Comparison of ENCODE assay signal across 7 cellular contexts in the genomic region with DNA sequence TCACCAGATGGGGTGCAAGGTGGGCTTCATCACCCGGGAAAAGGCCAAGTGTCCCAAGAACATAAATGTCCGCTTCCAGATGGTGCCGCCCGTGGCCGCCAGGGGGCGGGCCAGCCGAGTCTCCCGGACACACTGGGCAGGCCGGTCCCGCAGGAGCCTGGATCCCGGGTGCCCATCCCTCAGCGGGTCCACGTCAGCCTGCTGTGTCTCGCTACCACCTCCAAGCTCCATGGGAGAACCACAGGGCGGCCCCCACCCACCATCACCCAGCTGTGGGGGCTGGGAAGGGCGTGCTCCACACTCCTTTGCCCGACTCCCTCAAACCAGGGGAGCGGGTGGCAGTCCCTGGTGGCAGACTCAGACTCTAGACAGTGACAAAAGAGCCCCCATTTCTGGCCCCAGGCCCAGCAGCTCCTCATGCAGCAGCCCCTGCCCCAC. TPM values are rescaled to one million over a fixed set of nuclear protein-coding genes. Genes with fewer than 3 reads are reported as not detected.
A peak's percentile ranks its signal among the peaks of the same experiment; 100 is the strongest.
DNase-seq lines count a peak whose midpoint lies in the region; ATAC-seq and TF ChIP-seq lines count a peak whose summit lies in the region.

No MANE protein-coding gene starts in this region.

- ATAC-seq in HG02678 (IDR thresholded peaks at IDR 0.05; ENCODE audit: unreplicated experiment), result no peak

- no peak for DNase-seq in GM12864 (ENCODE audit: low read depth)
- peak; percentile 60 for DNase-seq in NB4 (ENCODE audit: low read depth)
- DNase-seq in activated CD4-positive, alpha-beta T cell treated with anti-CD3 and anti-CD28 coated beads for 24 hours (ENCODE audit: low read depth in 2 of 2), result peak; percentile 43 to 65
- peak; percentile 62 for DNase-seq in cerebellar cortex (ENCODE audit: low spot score)
- DNase-seq in stimulated activated CD4-positive, alpha-beta T cell treated with anti-CD3 and anti-CD28 coated beads, TNF-alpha, amount 100 ng/mL, for 48 hours (ENCODE audit: low read depth in 3 of 3), result peak; percentile 24 to 56 (median 33)

- peaks cover 0 to 3% (median 0%) of the 10 kb centered on the region in 4 donors for H3K27me3 ChIP-seq in liver (ENCODE audit: control insufficient read depth in 4 of 4, insufficient read depth in 4 of 4, low read length in 3 of 4)

- peak; percentile 80 to 86 for TF ChIP-seq RAD21 in liver (IDR thresholded peaks at IDR 0.05)

- no peaks in the 10 kb centered on the region for H3K9me3 ChIP-seq in liver (ENCODE audit: control insufficient read depth in 4 of 4, low read length in 3 of 4)

- H3K4me3 ChIP-seq in GM12864 (ENCODE audit: low read depth, low read length), result no peak overlapping the region
- H3K4me3 ChIP-seq in NB4 (ENCODE audit: low read depth, low read length), result no peak overlapping the region
- no peak overlapping the region for H3K4me3 ChIP-seq in liver (ENCODE audit: low read depth in 1 of 3, low read length in 3 of 3)

- WGBS in liver, result 9% methylated on average over 18 of the region's 18 CpGs

- H3K9ac ChIP-seq in liver (ENCODE audit: low read depth in 1 of 2, low read length in 2 of 2), result no peak overlapping the region

- no peak for TF ChIP-seq POLR2A in NB4 (IDR thresholded peaks at IDR 0.05; ENCODE audit: extremely low read depth, insufficient read length)

- H3K4me1 ChIP-seq in liver (ENCODE audit: control insufficient read depth in 4 of 4, insufficient read depth in 4 of 4, low read length in 3 of 4), result peaks cover 12 to 33% (median 25%) of the 10 kb centered on the region in 4 donors

- peak; percentile 94 for TF ChIP-seq CTCF in GM12864 (IDR thresholded peaks at IDR 0.05; ENCODE audit: low read depth, low read length, missing control alignments)
- TF ChIP-seq CTCF in NB4 (IDR thresholded peaks at IDR 0.05; ENCODE audit: low read depth, low read length), result peak; percentile 80
- peak; percentile 89 for TF ChIP-seq CTCF in liver (IDR thresholded peaks at IDR 0.05; ENCODE audit: low read depth, low read length, missing input control)

- H3K27ac ChIP-seq in liver (ENCODE audit: low read depth in 1 of 2, low read length in 2 of 2), result no peak overlapping the region

- H3K36me3 ChIP-seq in liver (ENCODE audit: control insufficient read depth in 4 of 4, insufficient read depth in 3 of 4, low read depth in 1 of 4, low read length in 3 of 4), result no peaks in the 10 kb centered on the region

TF ChIP-seq in liver, 16 proteins besides CTCF, POLR2A, EP300 and RAD21:
- TF ChIP-seq HNF4G (IDR thresholded peaks at IDR 0.05) (no peak), TAF1 (conservative IDR thresholded peaks at IDR 0.05) (no peak), FOXA2 (IDR thresholded peaks at IDR 0.05) (no peak), NR2F2 (IDR thresholded peaks at IDR 0.05) (no peak), RXRA (IDR thresholded peaks at IDR 0.05) (no peak), EGR1 (IDR thresholded peaks at IDR 0.05; ENCODE audit: low read depth in 2 of 2) (no peak)
- TF ChIP-seq, protein P1, sequence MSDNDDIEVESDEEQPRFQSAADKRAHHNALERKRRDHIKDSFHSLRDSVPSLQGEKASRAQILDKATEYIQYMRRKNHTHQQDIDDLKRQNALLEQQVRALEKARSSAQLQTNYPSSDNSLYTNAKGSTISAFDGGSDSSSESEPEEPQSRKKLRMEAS (IDR thresholded peaks at IDR 0.05), result no peak
- TF ChIP-seq, protein P2, sequence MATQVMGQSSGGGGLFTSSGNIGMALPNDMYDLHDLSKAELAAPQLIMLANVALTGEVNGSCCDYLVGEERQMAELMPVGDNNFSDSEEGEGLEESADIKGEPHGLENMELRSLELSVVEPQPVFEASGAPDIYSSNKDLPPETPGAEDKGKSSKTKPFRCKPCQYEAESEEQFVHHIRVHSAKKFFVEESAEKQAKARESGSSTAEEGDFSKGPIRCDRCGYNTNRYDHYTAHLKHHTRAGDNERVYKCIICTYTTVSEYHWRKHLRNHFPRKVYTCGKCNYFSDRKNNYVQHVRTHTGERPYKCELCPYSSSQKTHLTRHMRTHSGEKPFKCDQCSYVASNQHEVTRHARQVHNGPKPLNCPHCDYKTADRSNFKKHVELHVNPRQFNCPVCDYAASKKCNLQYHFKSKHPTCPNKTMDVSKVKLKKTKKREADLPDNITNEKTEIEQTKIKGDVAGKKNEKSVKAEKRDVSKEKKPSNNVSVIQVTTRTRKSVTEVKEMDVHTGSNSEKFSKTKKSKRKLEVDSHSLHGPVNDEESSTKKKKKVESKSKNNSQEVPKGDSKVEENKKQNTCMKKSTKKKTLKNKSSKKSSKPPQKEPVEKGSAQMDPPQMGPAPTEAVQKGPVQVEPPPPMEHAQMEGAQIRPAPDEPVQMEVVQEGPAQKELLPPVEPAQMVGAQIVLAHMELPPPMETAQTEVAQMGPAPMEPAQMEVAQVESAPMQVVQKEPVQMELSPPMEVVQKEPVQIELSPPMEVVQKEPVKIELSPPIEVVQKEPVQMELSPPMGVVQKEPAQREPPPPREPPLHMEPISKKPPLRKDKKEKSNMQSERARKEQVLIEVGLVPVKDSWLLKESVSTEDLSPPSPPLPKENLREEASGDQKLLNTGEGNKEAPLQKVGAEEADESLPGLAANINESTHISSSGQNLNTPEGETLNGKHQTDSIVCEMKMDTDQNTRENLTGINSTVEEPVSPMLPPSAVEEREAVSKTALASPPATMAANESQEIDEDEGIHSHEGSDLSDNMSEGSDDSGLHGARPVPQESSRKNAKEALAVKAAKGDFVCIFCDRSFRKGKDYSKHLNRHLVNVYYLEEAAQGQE (IDR thresholded peaks at IDR 0.05), result no peak
- TF ChIP-seq, protein P3, sequence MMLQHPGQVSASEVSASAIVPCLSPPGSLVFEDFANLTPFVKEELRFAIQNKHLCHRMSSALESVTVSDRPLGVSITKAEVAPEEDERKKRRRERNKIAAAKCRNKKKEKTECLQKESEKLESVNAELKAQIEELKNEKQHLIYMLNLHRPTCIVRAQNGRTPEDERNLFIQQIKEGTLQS (IDR thresholded peaks at IDR 0.05), result no peak

RNA-seq across cellular contexts. Expression of a gene that starts 22.0 kb away (rescaled TPM):
- 1 to 10 TPM; 3.8 to 4.8 TPM for total RNA-seq in liver
- 10 to 100 TPM; 11.1 to 24.2 TPM for polyA plus RNA-seq in liver

RNA-seq across cellular contexts. Expression of a gene that starts 34.5 kb away (rescaled TPM):
- total RNA-seq in liver, result 1 to 10 TPM in 1 of 2 donors, under 1 TPM in 1; 0.33 to 1.0 TPM
- under 1 TPM; 0.24 to 0.75 TPM for polyA plus RNA-seq in liver

RNA-seq across cellular contexts. Expression of a gene that starts 45.3 kb away (rescaled TPM):
- 10 to 100 TPM; 15.9 to 17.5 TPM for total RNA-seq in liver
- polyA plus RNA-seq in liver, result 10 to 100 TPM in 1 of 2 donors, 1 to 10 TPM in 1; 5.8 to 18.1 TPM
